ENCODE assay signal across 9 cellular contexts in the genomic region with DNA sequence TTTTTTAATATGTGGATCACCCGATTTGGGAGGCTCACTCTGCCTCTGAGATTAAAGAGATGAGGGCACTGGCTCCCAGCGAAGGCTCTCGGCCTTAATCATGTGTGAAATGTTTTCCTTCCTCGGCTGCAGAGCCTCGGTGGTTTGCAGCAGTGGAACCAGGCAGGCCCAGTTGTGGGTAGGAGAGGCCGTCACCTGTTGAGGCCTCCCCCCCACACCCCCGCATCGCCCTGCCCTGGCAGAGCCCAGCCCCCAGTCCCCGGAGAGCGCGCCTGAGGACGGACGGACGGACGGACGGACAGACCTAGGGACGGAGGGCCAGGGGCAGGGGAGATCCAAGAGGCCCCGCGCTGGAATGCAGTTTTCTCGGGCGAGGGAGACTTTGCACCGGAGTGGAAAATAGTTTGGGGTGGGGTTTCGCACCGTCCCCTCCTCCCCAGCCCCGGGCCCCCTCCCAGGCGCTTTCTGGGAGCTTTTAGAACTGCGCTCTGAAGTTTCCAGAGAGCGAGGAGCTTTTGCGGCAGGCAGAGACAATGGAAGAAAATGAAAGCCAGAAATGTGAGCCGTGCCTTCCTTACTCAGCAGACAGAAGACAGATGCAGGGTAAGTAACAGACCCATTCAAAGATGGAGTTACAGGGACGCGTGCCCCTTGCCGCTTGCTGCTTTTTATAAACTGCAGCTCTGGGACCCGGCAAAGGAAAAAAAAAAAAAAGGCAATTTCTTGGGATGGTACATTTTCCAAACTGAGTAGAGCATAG. TPM values are rescaled to one million over a fixed set of nuclear protein-coding genes. Genes with fewer than 3 reads are reported as not detected.
A peak's percentile ranks its signal among the peaks of the same experiment; 100 is the strongest.
DNase-seq lines count a peak whose midpoint lies in the region; ATAC-seq, FAIRE-seq and TF ChIP-seq lines count a peak whose summit lies in the region.
"Had no signal": no experiment of that assay in that cellular context is flagged by ENCODE, and none has a peak within 500 bp of the region (broad histone marks: within the 10 kb centered on the region; RNA-seq: fewer than 3 reads in every experiment).

A gene with protein sequence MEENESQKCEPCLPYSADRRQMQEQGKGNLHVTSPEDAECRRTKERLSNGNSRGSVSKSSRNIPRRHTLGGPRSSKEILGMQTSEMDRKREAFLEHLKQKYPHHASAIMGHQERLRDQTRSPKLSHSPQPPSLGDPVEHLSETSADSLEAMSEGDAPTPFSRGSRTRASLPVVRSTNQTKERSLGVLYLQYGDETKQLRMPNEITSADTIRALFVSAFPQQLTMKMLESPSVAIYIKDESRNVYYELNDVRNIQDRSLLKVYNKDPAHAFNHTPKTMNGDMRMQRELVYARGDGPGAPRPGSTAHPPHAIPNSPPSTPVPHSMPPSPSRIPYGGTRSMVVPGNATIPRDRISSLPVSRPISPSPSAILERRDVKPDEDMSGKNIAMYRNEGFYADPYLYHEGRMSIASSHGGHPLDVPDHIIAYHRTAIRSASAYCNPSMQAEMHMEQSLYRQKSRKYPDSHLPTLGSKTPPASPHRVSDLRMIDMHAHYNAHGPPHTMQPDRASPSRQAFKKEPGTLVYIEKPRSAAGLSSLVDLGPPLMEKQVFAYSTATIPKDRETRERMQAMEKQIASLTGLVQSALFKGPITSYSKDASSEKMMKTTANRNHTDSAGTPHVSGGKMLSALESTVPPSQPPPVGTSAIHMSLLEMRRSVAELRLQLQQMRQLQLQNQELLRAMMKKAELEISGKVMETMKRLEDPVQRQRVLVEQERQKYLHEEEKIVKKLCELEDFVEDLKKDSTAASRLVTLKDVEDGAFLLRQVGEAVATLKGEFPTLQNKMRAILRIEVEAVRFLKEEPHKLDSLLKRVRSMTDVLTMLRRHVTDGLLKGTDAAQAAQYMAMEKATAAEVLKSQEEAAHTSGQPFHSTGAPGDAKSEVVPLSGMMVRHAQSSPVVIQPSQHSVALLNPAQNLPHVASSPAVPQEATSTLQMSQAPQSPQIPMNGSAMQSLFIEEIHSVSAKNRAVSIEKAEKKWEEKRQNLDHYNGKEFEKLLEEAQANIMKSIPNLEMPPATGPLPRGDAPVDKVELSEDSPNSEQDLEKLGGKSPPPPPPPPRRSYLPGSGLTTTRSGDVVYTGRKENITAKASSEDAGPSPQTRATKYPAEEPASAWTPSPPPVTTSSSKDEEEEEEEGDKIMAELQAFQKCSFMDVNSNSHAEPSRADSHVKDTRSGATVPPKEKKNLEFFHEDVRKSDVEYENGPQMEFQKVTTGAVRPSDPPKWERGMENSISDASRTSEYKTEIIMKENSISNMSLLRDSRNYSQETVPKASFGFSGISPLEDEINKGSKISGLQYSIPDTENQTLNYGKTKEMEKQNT (N-terminal part only) (plus strand): TSS at position 478 of the 760 bp plus-strand sequence. CDS start 56 bp downstream, at position 534.

- no peak for TF ChIP-seq CTCF in astrocyte (IDR thresholded peaks at IDR 0.05; ENCODE audit: insufficient read depth, low read depth, low read length)

- no peaks in the 10 kb centered on the region for H3K9me3 ChIP-seq in astrocyte (ENCODE audit: insufficient read depth, low read depth, low read length)
- H3K9me3 ChIP-seq in small intestine (ENCODE audit: control insufficient read depth, low read depth): no peaks in the 10 kb centered on the region

- H3K27me3 ChIP-seq in astrocyte (ENCODE audit: insufficient read depth, low read length): no peaks in the 10 kb centered on the region
- H3K27me3 ChIP-seq in small intestine (ENCODE audit: control insufficient read depth in 2 of 2, insufficient read depth in 2 of 2, low read length in 2 of 2): no peaks in the 10 kb centered on the region

- H3K79me2 ChIP-seq in astrocyte (ENCODE audit: insufficient read depth, low read length): peaks cover 14% of the 10 kb centered on the region

- peak within 1 kb of the TSS; percentile 87 for H3K27ac Mint-ChIP-seq in astrocyte (ENCODE audit: unreplicated experiment)

- ATAC-seq in GM18873 (IDR thresholded peaks at IDR 0.05; ENCODE audit: low FRiP score, unreplicated experiment) (peak; percentile 19), HG03558 (IDR thresholded peaks at IDR 0.05; ENCODE audit: extremely low read depth, unreplicated experiment) (peak; percentile 11), GM19467 (IDR thresholded peaks at IDR 0.05; ENCODE audit: unreplicated experiment) (no peak), HG03457 (IDR thresholded peaks at IDR 0.05; ENCODE audit: unreplicated experiment) (no peak)

- H2AFZ ChIP-seq in astrocyte (ENCODE audit: low read depth, low read length): peak within 1 kb of the TSS; percentile 61

- FAIRE-seq in astrocyte (lab: Jason Lieb, UNC): no peak
- no peak for FAIRE-seq in small intestine (lab: Jason Lieb, UNC)
- FAIRE-seq: islet of Langerhans had no signal

- peak within 1 kb of the TSS; percentile 92 for H3K4me2 ChIP-seq in astrocyte (ENCODE audit: low read length)

- H3K36me3 Mint-ChIP-seq in astrocyte (ENCODE audit: low read depth, unreplicated experiment): no peaks in the 10 kb centered on the region

- peaks cover 14% of the 10 kb centered on the region for H3K4me1 ChIP-seq in astrocyte (ENCODE audit: insufficient read depth, low read length)
- peaks cover 2 to 5% of the 10 kb centered on the region in 2 donors for H3K4me1 ChIP-seq in small intestine (ENCODE audit: control insufficient read depth in 2 of 2, insufficient read depth in 1 of 2, low read depth in 1 of 2, low read length in 1 of 2)

- H3K27ac ChIP-seq in astrocyte (ENCODE audit: low read depth, low read length) (peak within 1 kb of the TSS; percentile 70), small intestine (ENCODE audit: low read depth in 1 of 2, low read length in 1 of 2) (peak within 1 kb of the TSS; percentile 12 to 90)

- DNase-seq in A172 (ENCODE audit: low spot score) (peak; percentile 10), astrocyte (ENCODE audit: low read depth) (peak; percentile 46), iPS-NIHi11 (ENCODE audit: low spot score) (peak; percentile 66), small intestine (peak; percentile 51)

- WGBS in small intestine, 3 donors: 1 to 2% (median 1%) methylated on average over 33 to 34 of the region's 34 CpGs

- no peaks in the 10 kb centered on the region for H3K27me3 Mint-ChIP-seq in astrocyte (ENCODE audit: low read depth, unreplicated experiment)

- no peaks in the 10 kb centered on the region for H3K9me3 Mint-ChIP-seq in astrocyte (ENCODE audit: unreplicated experiment)

- H4K20me1 ChIP-seq in astrocyte (ENCODE audit: insufficient read depth, low read length): no peaks in the 10 kb centered on the region

- no peaks in the 10 kb centered on the region for H3K36me3 ChIP-seq in astrocyte (ENCODE audit: insufficient read depth, low read length)
- no peaks in the 10 kb centered on the region for H3K36me3 ChIP-seq in small intestine (ENCODE audit: control insufficient read depth in 2 of 2, insufficient read depth in 2 of 2, low read length in 2 of 2)

- peak within 1 kb of the TSS; percentile 89 for H3K4me3 Mint-ChIP-seq in astrocyte (ENCODE audit: unreplicated experiment)

- peak within 1 kb of the TSS; percentile 86 for H3K9ac ChIP-seq in astrocyte (ENCODE audit: low read length)

- H3K4me1 Mint-ChIP-seq in astrocyte (ENCODE audit: low read depth, unreplicated experiment): peaks cover 18% of the 10 kb centered on the region

- peak within 1 kb of the TSS; percentile 64 for H3K4me3 ChIP-seq in astrocyte (ENCODE audit: insufficient read depth, low read depth, low read length)
- peak within 1 kb of the TSS; percentile 25 to 60 for H3K4me3 ChIP-seq in small intestine (ENCODE audit: low read depth in 1 of 2, low read length in 2 of 2)

RNA-seq across cellular contexts. Expression of the gene that starts here (rescaled TPM):
- 3.8 and 4.7 TPM in 2 replicates for total RNA-seq in A172 (2014; rRNA removed; shearing (Covaris generic))
- 31.8 and 43.5 TPM in 2 replicates for total RNA-seq in astrocyte
- 10 to 100 TPM in 1 of 3 donors, 1 to 10 TPM in 2; 9.0 to 12.7 (median 9.4) TPM for polyA plus RNA-seq in small intestine

Comparison
In these comparisons a context has a peak if more than half of its experiments do, and no peak if none do; other contexts are left out.
1. DNase-seq: peak in every context shown above with its lines; median percentile 66 in iPS-NIHi11; 51 in small intestine; 46 in astrocyte; 10 in A172.
2. ATAC-seq: peak in GM18873 (single experiment) and HG03558 (single experiment); none in GM19467 (single experiment) and HG03457 (single experiment).